In genomic region chr2:3503483-3503882, GRCh38 we compare ENCODE assay signal across 1 cellular context.
TF ChIP-seq lines count a peak whose summit lies in the region.

No MANE protein-coding gene starts in this region.

TF ChIP-seq in HepG2, 621 proteins besides CTCF, POLR2A, EP300 and RAD21:
- TF ChIP-seq ZNF615 (CRISPR knock-in tag; IDR thresholded peaks at IDR 0.05; ENCODE audit: borderline replicate concordance), result no peak
- TF ChIP-seq IRF2 (CRISPR knock-in tag; IDR thresholded peaks at IDR 0.05), result no peak
- TF ChIP-seq NFIB (CRISPR knock-in tag; IDR thresholded peaks at IDR 0.05; ENCODE audit: borderline replicate concordance), result no peak
- no peak for TF ChIP-seq MXD4 (CRISPR knock-in tag; IDR thresholded peaks at IDR 0.05)
- TF ChIP-seq NR1H2 (CRISPR knock-in tag; IDR thresholded peaks at IDR 0.05; ENCODE audit: borderline replicate concordance, low read depth), result no peak
- TF ChIP-seq ZNF354B (CRISPR knock-in tag; IDR thresholded peaks at IDR 0.05), result no peak
- TF ChIP-seq ZNF687 (CRISPR knock-in tag; IDR thresholded peaks at IDR 0.05), result no peak
- no peak for TF ChIP-seq ZKSCAN5 (CRISPR knock-in tag; IDR thresholded peaks at IDR 0.05)
- no peak for TF ChIP-seq ZNF614 (CRISPR knock-in tag; IDR thresholded peaks at IDR 0.05; ENCODE audit: borderline replicate concordance)
- TF ChIP-seq ZNF468 (CRISPR knock-in tag; IDR thresholded peaks at IDR 0.05), result no peak
- no peak for TF ChIP-seq ZBTB20 (CRISPR knock-in tag; IDR thresholded peaks at IDR 0.05; ENCODE audit: borderline replicate concordance, low read depth)
- TF ChIP-seq ZNF546 (CRISPR knock-in tag; conservative IDR thresholded peaks at IDR 0.05), result no peak
- no peak for TF ChIP-seq FOXP4 (CRISPR knock-in tag; IDR thresholded peaks at IDR 0.05)
- no peak for TF ChIP-seq ZNF446 (CRISPR knock-in tag; IDR thresholded peaks at IDR 0.05)
- no peak for TF ChIP-seq CBX2 (IDR thresholded peaks at IDR 0.05; ENCODE audit: low read depth, low read length)
- no peak for TF ChIP-seq CBX2 (CRISPR knock-in tag; IDR thresholded peaks at IDR 0.05; ENCODE audit: low read depth)
